35 cellular contexts compared by ENCODE assay signal in the genomic region with DNA sequence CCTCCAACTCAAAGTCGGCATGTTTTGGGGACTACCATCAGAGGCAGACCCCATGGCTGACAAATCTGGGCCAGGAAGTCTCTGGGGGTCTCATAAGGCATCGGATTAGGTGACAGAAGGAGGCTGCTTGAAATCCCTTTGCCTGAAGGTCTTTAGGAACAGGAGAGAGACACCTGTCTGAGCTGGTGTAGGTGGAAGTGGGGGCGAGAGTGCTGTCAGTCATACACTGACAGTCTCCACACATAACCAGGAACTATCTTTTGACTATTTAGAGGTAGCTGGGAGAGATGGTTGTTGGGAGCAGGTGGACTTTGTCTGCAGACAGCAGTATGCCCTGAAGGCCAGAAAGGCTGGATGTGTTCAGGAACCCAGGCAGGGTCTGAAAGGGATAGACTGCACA.
"Had no signal": no experiment of that assay in that cellular context is flagged by ENCODE, and none has a peak within 500 bp of the region (broad histone marks: within the 10 kb centered on the region; RNA-seq: fewer than 3 reads in every experiment).

No MANE protein-coding gene starts in this region.

- H3K4me1 Mint-ChIP-seq: activated B cell treated with CpG ODN at 0.5 μM for 24 hours; activated CD4-positive, alpha-beta T cell treated with anti-CD3 and anti-CD28 coated beads, Interleukin-2, amount 10 ng/mL, durations not matched to agents 24 days and 14 days; activated naive CD4-positive, alpha-beta T cell treated with anti-CD3 and anti-CD28 coated beads, Interleukin-2, amount 10 ng/mL, durations not matched to agents 7 days and 5 days; activated naive CD4-positive, alpha-beta T cell treated with anti-CD3 and anti-CD28 coated beads, Interleukin-2, amount 50 U/mL, for 24 hours; activated naive CD8-positive, alpha-beta T cell treated with anti-CD3 and anti-CD28 coated beads, Interleukin-2, amount 50 U/mL, for 24 hours; activated T-helper 17 cell treated with anti-CD3 and anti-CD28 coated beads, Interleukin-2, amount 50 U/mL, for 72 hours; central memory CD8-positive, alpha-beta T cell had no signal

- H3K4me3 ChIP-seq: ascending aorta, cardiac muscle cell had no signal

- H3K36me3 Mint-ChIP-seq: activated CD4-positive, alpha-beta memory T cell treated with anti-CD3 and anti-CD28 coated beads for 36 hours; activated naive CD4-positive, alpha-beta T cell treated with anti-CD3 and anti-CD28 coated beads, Interleukin-2, amount 10 ng/mL, durations not matched to agents 7 days and 5 days; activated naive CD4-positive, alpha-beta T cell treated with anti-CD3 and anti-CD28 coated beads, Interleukin-2, amount 50 U/mL, for 24 hours; activated naive CD8-positive, alpha-beta T cell; activated naive CD8-positive, alpha-beta T cell treated with anti-CD3 and anti-CD28 coated beads, Interleukin-2, amount 10 ng/mL, durations not matched to agents 7 days and 5 days had no signal

- H3K4me3 Mint-ChIP-seq: activated B cell treated with CpG ODN at 0.5 μM for 24 hours; activated CD4-positive, alpha-beta memory T cell treated with anti-CD3 and anti-CD28 coated beads for 36 hours; activated CD4-positive, alpha-beta T cell treated with anti-CD3 and anti-CD28 coated beads, Interleukin-2, amount 10 ng/mL, durations not matched to agents 24 days and 14 days; activated CD8-positive, alpha-beta T cell treated with anti-CD3 and anti-CD28 coated beads for 36 hours; activated naive CD4-positive, alpha-beta T cell treated with anti-CD3 and anti-CD28 coated beads, Interleukin-2, amount 10 ng/mL, durations not matched to agents 7 days and 5 days; activated naive CD4-positive, alpha-beta T cell treated with anti-CD3 and anti-CD28 coated beads, Interleukin-2, amount 50 U/mL, for 24 hours; activated naive CD8-positive, alpha-beta T cell; activated naive CD8-positive, alpha-beta T cell treated with anti-CD3 and anti-CD28 coated beads, Interleukin-2, amount 10 ng/mL, durations not matched to agents 7 days and 5 days; activated naive CD8-positive, alpha-beta T cell treated with anti-CD3 and anti-CD28 coated beads, Interleukin-2, amount 50 U/mL, for 24 hours; activated T-cell treated with anti-CD3 and anti-CD28 coated beads, Interleukin-2, amount 50 U/mL, for 4 hours; activated T-cell treated with anti-CD3 and anti-CD28 coated beads, Interleukin-2, amount 50 U/mL, for 72 hours; activated T-helper 1 cell treated with anti-CD3 and anti-CD28 coated beads, Interleukin-12 subunit alpha, Interleukin-12 subunit beta, Interleukin-2, Interleukin-4 antibody, amounts not matched to agents 30 ng/mL and 10 ng/mL and 1 ng/mL, durations not matched to agents 14 hours and 24 hours and 36 hours; activated T-helper 17 cell treated with anti-CD3 and anti-CD28 coated beads, Interleukin-2, amount 50 U/mL, for 72 hours; brain; central memory CD8-positive, alpha-beta T cell; T-helper 1 cell treated with Interleukin-12 subunit alpha and Interleukin-12 subunit beta and Interleukin-4 antibody, amounts not matched to agents 30 μg/mL and 1 μg/mL, for 36 hours; T-helper 2 cell treated with Interferon-gamma antibody and Interleukin-4, amounts not matched to agents 5 μg/mL and 100 μg/mL, for 36 hours had no signal

- H3K9me3 ChIP-seq: ascending aorta had no signal

- H3K36me3 ChIP-seq: ascending aorta, cardiac muscle cell had no signal

- H3K27me3 ChIP-seq: ascending aorta had no signal

- H3K4me1 ChIP-seq: ascending aorta had no signal

- H3K9me3 Mint-ChIP-seq: activated B cell treated with CpG ODN at 0.5 μM for 24 hours; activated CD4-positive, alpha-beta memory T cell treated with anti-CD3 and anti-CD28 coated beads for 36 hours; activated CD4-positive, alpha-beta T cell treated with anti-CD3 and anti-CD28 coated beads, Interleukin-2, amount 10 ng/mL, durations not matched to agents 24 days and 14 days; activated CD8-positive, alpha-beta T cell treated with anti-CD3 and anti-CD28 coated beads for 36 hours; activated naive CD4-positive, alpha-beta T cell treated with anti-CD3 and anti-CD28 coated beads, Interleukin-2, amount 10 ng/mL, durations not matched to agents 7 days and 5 days; activated naive CD4-positive, alpha-beta T cell treated with anti-CD3 and anti-CD28 coated beads, Interleukin-2, amount 50 U/mL, for 24 hours; activated naive CD8-positive, alpha-beta T cell treated with anti-CD3 and anti-CD28 coated beads, Interleukin-2, amount 10 ng/mL, durations not matched to agents 7 days and 5 days; activated naive CD8-positive, alpha-beta T cell treated with anti-CD3 and anti-CD28 coated beads, Interleukin-2, amount 50 U/mL, for 24 hours; activated T-cell treated with anti-CD3 and anti-CD28 coated beads, Interleukin-2, amount 50 U/mL, for 4 hours; activated T-cell treated with anti-CD3 and anti-CD28 coated beads, Interleukin-2, amount 50 U/mL, for 72 hours; activated T-helper 1 cell treated with anti-CD3 and anti-CD28 coated beads, Interleukin-12 subunit alpha, Interleukin-12 subunit beta, Interleukin-2, Interleukin-4 antibody, amounts not matched to agents 30 ng/mL and 10 ng/mL and 1 ng/mL, durations not matched to agents 14 hours and 24 hours and 36 hours; activated T-helper 17 cell treated with anti-CD3 and anti-CD28 coated beads, Interleukin-2, amount 50 U/mL, for 72 hours; central memory CD8-positive, alpha-beta T cell; T-helper 1 cell treated with Interleukin-12 subunit alpha and Interleukin-12 subunit beta and Interleukin-4 antibody, amounts not matched to agents 30 μg/mL and 1 μg/mL, for 36 hours; T-helper 2 cell treated with Interferon-gamma antibody and Interleukin-4, amounts not matched to agents 5 μg/mL and 100 μg/mL, for 36 hours had no signal

- H3K27ac ChIP-seq: ascending aorta, cardiac muscle cell, VCaP had no signal

- ATAC-seq: activated CD8-positive, alpha-beta T cell treated with anti-CD3 and anti-CD28 coated beads for 36 hours; activated naive CD8-positive, alpha-beta T cell treated with anti-CD3 and anti-CD28 coated beads, Interleukin-2, amount 50 U/mL, for 24 hours; activated T-cell treated with anti-CD3 and anti-CD28 coated beads, Interleukin-2, amount 50 U/mL, for 4 hours; activated T-cell treated with anti-CD3 and anti-CD28 coated beads, Interleukin-2, amount 50 U/mL, for 72 hours; activated T-helper 17 cell treated with anti-CD3 and anti-CD28 coated beads, Interleukin-2, amount 50 U/mL, for 72 hours had no signal

- H3K27ac Mint-ChIP-seq: activated B cell treated with CpG ODN at 0.5 μM for 24 hours; activated CD4-positive, alpha-beta memory T cell treated with anti-CD3 and anti-CD28 coated beads for 36 hours; activated CD4-positive, alpha-beta T cell treated with anti-CD3 and anti-CD28 coated beads, Interleukin-2, amount 10 ng/mL, durations not matched to agents 24 days and 14 days; activated CD8-positive, alpha-beta T cell treated with anti-CD3 and anti-CD28 coated beads for 36 hours; activated naive CD4-positive, alpha-beta T cell treated with anti-CD3 and anti-CD28 coated beads, Interleukin-2, amount 10 ng/mL, durations not matched to agents 7 days and 5 days; activated naive CD4-positive, alpha-beta T cell treated with anti-CD3 and anti-CD28 coated beads, Interleukin-2, amount 50 U/mL, for 24 hours; activated naive CD8-positive, alpha-beta T cell; activated naive CD8-positive, alpha-beta T cell treated with anti-CD3 and anti-CD28 coated beads, Interleukin-2, amount 10 ng/mL, durations not matched to agents 7 days and 5 days; activated naive CD8-positive, alpha-beta T cell treated with anti-CD3 and anti-CD28 coated beads, Interleukin-2, amount 50 U/mL, for 24 hours; activated T-cell treated with anti-CD3 and anti-CD28 coated beads, Interleukin-2, amount 50 U/mL, for 72 hours; activated T-helper 1 cell treated with anti-CD3 and anti-CD28 coated beads, Interleukin-12 subunit alpha, Interleukin-12 subunit beta, Interleukin-2, Interleukin-4 antibody, amounts not matched to agents 30 ng/mL and 10 ng/mL and 1 ng/mL, durations not matched to agents 14 hours and 24 hours and 36 hours; activated T-helper 17 cell treated with anti-CD3 and anti-CD28 coated beads, Interleukin-2, amount 50 U/mL, for 72 hours; T-helper 1 cell treated with Interleukin-12 subunit alpha and Interleukin-12 subunit beta and Interleukin-4 antibody, amounts not matched to agents 30 μg/mL and 1 μg/mL, for 36 hours; T-helper 2 cell treated with Interferon-gamma antibody and Interleukin-4, amounts not matched to agents 5 μg/mL and 100 μg/mL, for 36 hours had no signal

- DNase-seq: activated B cell treated with CpG ODN at 0.5 μM for 24 hours; activated CD4-positive, alpha-beta memory T cell treated with anti-CD3 and anti-CD28 coated beads for 36 hours; activated CD4-positive, alpha-beta T cell treated with anti-CD3 and anti-CD28 coated beads for 4 hours; activated CD4-positive, alpha-beta T cell treated with anti-CD3 and anti-CD28 coated beads, Interleukin-2, amount 10 ng/mL, durations not matched to agents 24 days and 14 days; activated CD4-positive, alpha-beta T cell treated with anti-CD3 and anti-CD28 coated beads, Interleukin-2, amount 50 U/mL, for 1 hour; activated CD4-positive, alpha-beta T cell treated with anti-CD3 and anti-CD28 coated beads, Interleukin-2, amount 50 U/mL, for 4 hours; activated CD4-positive, CD25-positive, alpha-beta regulatory T cell treated with anti-CD3 and anti-CD28 coated beads, Interleukin-2, amount 50 U/mL, for 72 hours; activated CD8-positive, alpha-beta memory T cell treated with anti-CD3 and anti-CD28 coated beads, Interleukin-2, amount 50 U/mL, for 4 hours; activated CD8-positive, alpha-beta T cell treated with anti-CD3 and anti-CD28 coated beads for 36 hours; activated gamma-delta T cell treated with Interleukin-2 at 50 U/mL for 16 hours; activated naive CD4-positive, alpha-beta T cell; activated naive CD4-positive, alpha-beta T cell treated with anti-CD3 and anti-CD28 coated beads, Interleukin-2, amount 10 ng/mL, durations not matched to agents 7 days and 5 days; activated naive CD8-positive, alpha-beta T cell treated with anti-CD3 and anti-CD28 coated beads, Interleukin-2, amount 10 ng/mL, durations not matched to agents 7 days and 5 days; activated naive CD8-positive, alpha-beta T cell treated with anti-CD3 and anti-CD28 coated beads, Interleukin-2, amount 50 U/mL, for 24 hours; activated T-cell treated with anti-CD3 and anti-CD28 coated beads for 4 hours; activated T-cell treated with anti-CD3 and anti-CD28 coated beads, Interleukin-2, amount 50 U/mL, for 1 hour; activated T-cell treated with anti-CD3 and anti-CD28 coated beads, Interleukin-2, amount 50 U/mL, for 4 hours; activated T-cell treated with anti-CD3 and anti-CD28 coated beads, Interleukin-2, amount 50 U/mL, for 72 hours; amygdala; anterior cingulate cortex; cerebellar nuclear complex; T-helper 1 cell; T-helper 2 cell; T-helper 9 cell had no signal
